Comparison of ENCODE assay signal across 28 cellular contexts in the genomic region with DNA sequence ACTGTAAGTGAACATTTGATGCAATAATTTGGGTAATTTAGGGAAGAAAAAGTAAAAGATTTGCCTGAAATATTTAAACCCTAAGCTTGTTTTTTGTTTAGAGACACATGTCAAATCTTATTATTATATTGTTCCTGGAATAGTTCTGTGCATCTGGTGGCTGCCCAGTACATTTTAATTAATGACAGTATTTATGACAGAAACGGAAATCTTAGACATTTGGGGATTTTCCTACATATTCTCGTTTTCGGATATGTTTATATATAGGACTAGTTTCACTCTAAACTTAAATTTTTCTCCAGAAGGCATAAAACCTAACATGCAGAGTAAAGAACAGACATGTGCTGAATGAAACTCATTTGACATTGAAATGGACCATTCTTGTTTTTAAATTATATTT.
"Had no signal": no experiment of that assay in that cellular context is flagged by ENCODE, and none has a peak within 500 bp of the region (broad histone marks: within the 10 kb centered on the region; RNA-seq: fewer than 3 reads in every experiment).

No MANE protein-coding gene starts in this region.

- H3K36me3 ChIP-seq: brain microvascular endothelial cell, colonic mucosa, SJSA1 had no signal

- ATAC-seq: activated CD8-positive, alpha-beta T cell treated with anti-CD3 and anti-CD28 coated beads for 36 hours; activated T-cell treated with anti-CD3 and anti-CD28 coated beads, Interleukin-2, amount 50 U/mL, for 72 hours; activated T-helper 17 cell treated with anti-CD3 and anti-CD28 coated beads, Interleukin-2, amount 50 U/mL, for 72 hours had no signal

- H3K27ac ChIP-seq: brain microvascular endothelial cell, colonic mucosa, SJSA1 had no signal

- H3K4me3 Mint-ChIP-seq: activated CD4-positive, alpha-beta T cell treated with anti-CD3 and anti-CD28 coated beads, Interleukin-2, amount 10 ng/mL, durations not matched to agents 24 days and 14 days; activated CD8-positive, alpha-beta T cell treated with anti-CD3 and anti-CD28 coated beads for 36 hours; activated naive CD8-positive, alpha-beta T cell treated with anti-CD3 and anti-CD28 coated beads for 36 hours; activated T-cell treated with anti-CD3 and anti-CD28 coated beads, Interleukin-2, amount 50 U/mL, for 72 hours; activated T-helper 17 cell treated with anti-CD3 and anti-CD28 coated beads, Interleukin-2, amount 50 U/mL, for 72 hours; central memory CD8-positive, alpha-beta T cell had no signal

- H3K27me3 Mint-ChIP-seq: activated CD4-positive, alpha-beta T cell treated with anti-CD3 and anti-CD28 coated beads, Interleukin-2, amount 10 ng/mL, durations not matched to agents 24 days and 14 days; central memory CD8-positive, alpha-beta T cell had no signal

- H3K4me3 ChIP-seq: colonic mucosa, SJSA1 had no signal

- H3K27me3 ChIP-seq: brain microvascular endothelial cell, colonic mucosa, SJSA1 had no signal

- H3K4me1 ChIP-seq: colonic mucosa, SJSA1 had no signal

- H3K9me3 ChIP-seq: colonic mucosa, SJSA1 had no signal

- H3K9me3 Mint-ChIP-seq: activated CD4-positive, alpha-beta T cell treated with anti-CD3 and anti-CD28 coated beads, Interleukin-2, amount 10 ng/mL, durations not matched to agents 24 days and 14 days; activated CD8-positive, alpha-beta T cell treated with anti-CD3 and anti-CD28 coated beads for 36 hours; activated naive CD8-positive, alpha-beta T cell treated with anti-CD3 and anti-CD28 coated beads for 36 hours; activated T-cell treated with anti-CD3 and anti-CD28 coated beads, Interleukin-2, amount 50 U/mL, for 72 hours; activated T-helper 17 cell treated with anti-CD3 and anti-CD28 coated beads, Interleukin-2, amount 50 U/mL, for 72 hours had no signal

- H3K4me1 Mint-ChIP-seq: activated CD4-positive, alpha-beta T cell treated with anti-CD3 and anti-CD28 coated beads, Interleukin-2, amount 10 ng/mL, durations not matched to agents 24 days and 14 days; activated naive CD8-positive, alpha-beta T cell treated with anti-CD3 and anti-CD28 coated beads for 36 hours; activated T-helper 17 cell treated with anti-CD3 and anti-CD28 coated beads, Interleukin-2, amount 50 U/mL, for 72 hours; central memory CD8-positive, alpha-beta T cell had no signal

- H3K27ac Mint-ChIP-seq: activated CD4-positive, alpha-beta T cell treated with anti-CD3 and anti-CD28 coated beads, Interleukin-2, amount 10 ng/mL, durations not matched to agents 24 days and 14 days; activated CD8-positive, alpha-beta T cell treated with anti-CD3 and anti-CD28 coated beads for 36 hours; activated naive CD8-positive, alpha-beta T cell treated with anti-CD3 and anti-CD28 coated beads for 36 hours; activated T-cell treated with anti-CD3 and anti-CD28 coated beads, Interleukin-2, amount 50 U/mL, for 72 hours; activated T-helper 17 cell treated with anti-CD3 and anti-CD28 coated beads, Interleukin-2, amount 50 U/mL, for 72 hours had no signal

- H3K36me3 Mint-ChIP-seq: activated naive CD8-positive, alpha-beta T cell treated with anti-CD3 and anti-CD28 coated beads for 36 hours had no signal

- DNase-seq: activated CD4-positive, alpha-beta T cell treated with anti-CD3 and anti-CD28 coated beads, Interleukin-2, amount 10 ng/mL, durations not matched to agents 24 days and 14 days; activated CD4-positive, alpha-beta T cell treated with anti-CD3 and anti-CD28 coated beads, Interleukin-2, amount 50 U/mL, for 4 hours; activated CD8-positive, alpha-beta T cell treated with anti-CD3 and anti-CD28 coated beads for 36 hours; activated effector memory CD4-positive, alpha-beta T cell treated with anti-CD3 and anti-CD28 coated beads, Interleukin-2, amount 50 U/mL, for 16 hours; activated naive CD4-positive, alpha-beta T cell; activated naive CD4-positive, alpha-beta T cell treated with anti-CD3 and anti-CD28 coated beads, Interleukin-2, amount 50 U/mL, for 16 hours; activated naive CD8-positive, alpha-beta T cell treated with anti-CD3 and anti-CD28 coated beads for 36 hours; activated T-cell treated with anti-CD3 and anti-CD28 coated beads, Interleukin-2, amount 50 U/mL, for 1 hour; activated T-cell treated with anti-CD3 and anti-CD28 coated beads, Interleukin-2, amount 50 U/mL, for 72 hours; amniotic stem cell; aorta; brain microvascular endothelial cell; colonic mucosa; NCI-H1092 treated with DMSO at 0.1 percent for 48 hours; NCI-H1417; NCI-H187 treated with DMSO at 0.1 percent for 48 hours; NCI-H2081; NCI-H510A; NCI-H526; NCI-H748 treated with DMSO at 0.1 percent for 48 hours; SHP77; SW 1271; T-helper 1 cell; T-helper 2 cell; T-helper 9 cell had no signal
